ENCODE assay signal across 9 cellular contexts in genomic region chr2:226796840-226797288, GRCh38. TPM values are rescaled to one million over a fixed set of nuclear protein-coding genes. Genes with fewer than 3 reads are reported as not detected.
DNase-seq lines count a peak whose midpoint lies in the region; ATAC-seq and TF ChIP-seq lines count a peak whose summit lies in the region.
"Had no signal": no experiment of that assay in that cellular context is flagged by ENCODE, and none has a peak within 500 bp of the region (broad histone marks: within the 10 kb centered on the region; RNA-seq: fewer than 3 reads in every experiment).

No MANE protein-coding gene starts in this region.

- peak; percentile 80 for DNase-seq in GM03348 (ENCODE audit: low spot score)
- DNase-seq in Peyer's patch = peak in 2 of 3 donors; percentile 49 to 53
- DNase-seq in fibroblast of lung (ENCODE audit: low read depth in 2 of 2) = peak in 1 of 2 donors; percentile 81
- DNase-seq in hippocampal formation (lab: John Stamatoyannopoulos, UW) = no peak

- H3K4me1 ChIP-seq in Peyer's patch (peaks cover 0 to 38% (median 10%) of the 10 kb centered on the region in 4 donors), fibroblast of lung (ENCODE audit: control insufficient read depth, extremely low read depth, insufficient read depth, low read length) (peaks cover 5% of the 10 kb centered on the region), rectal smooth muscle tissue (ENCODE audit: control insufficient read depth, insufficient read depth, low read length) (peaks cover 15% of the 10 kb centered on the region)

- H4K20me1 ChIP-seq in fibroblast of lung (ENCODE audit: control insufficient read depth, extremely low read depth, insufficient read depth, low read length) = no peaks in the 10 kb centered on the region

- peaks cover 90% of the 10 kb centered on the region for H3K79me2 ChIP-seq in fibroblast of lung (ENCODE audit: control insufficient read depth, insufficient read depth, low read length)

- H3K9ac ChIP-seq in fibroblast of lung (ENCODE audit: insufficient read depth, low read length) (peak overlapping the region; percentile 85), rectal smooth muscle tissue (ENCODE audit: low read length) (no peak overlapping the region)

- no peaks in the 10 kb centered on the region for H3K36me3 ChIP-seq in Peyer's patch
- peaks cover 24% of the 10 kb centered on the region for H3K36me3 ChIP-seq in fibroblast of lung (ENCODE audit: control insufficient read depth, insufficient read depth, low read length)
- H3K36me3 ChIP-seq in rectal smooth muscle tissue (ENCODE audit: control insufficient read depth, insufficient read depth, low read length) = no peaks in the 10 kb centered on the region
- H3K36me3 ChIP-seq: pancreas had no signal

- H2AFZ ChIP-seq in fibroblast of lung (ENCODE audit: low read length) = no peak overlapping the region

- no peak for TF ChIP-seq POLR2A in Peyer's patch (IDR thresholded peaks at IDR 0.05)

- ATAC-seq in GM18867 (IDR thresholded peaks at IDR 0.05; ENCODE audit: unreplicated experiment) (no peak), GM19397 (IDR thresholded peaks at IDR 0.05; ENCODE audit: unreplicated experiment) (no peak), GM19351 (IDR thresholded peaks at IDR 0.05; ENCODE audit: unreplicated experiment) (no peak)
- ATAC-seq: pancreas had no signal

- H3K4me3 ChIP-seq in Peyer's patch = peak overlapping the region; percentile 73 to 94 (median 80)
- H3K4me3 ChIP-seq in fibroblast of lung (replicated peaks in 1 of 4; ENCODE audit: control extremely low read depth in 1 of 4, insufficient read depth in 1 of 4, low read depth in 3 of 4, low read length in 4 of 4) = peak overlapping the region; percentile 59 to 96 (median 92)
- peak overlapping the region; percentile 84 for H3K4me3 ChIP-seq in rectal smooth muscle tissue (ENCODE audit: low read length)

- no peaks in the 10 kb centered on the region for H3K27me3 ChIP-seq in Peyer's patch
- no peaks in the 10 kb centered on the region for H3K27me3 ChIP-seq in fibroblast of lung (ENCODE audit: control insufficient read depth, insufficient read depth, low read length)
- no peaks in the 10 kb centered on the region for H3K27me3 ChIP-seq in rectal smooth muscle tissue (ENCODE audit: control insufficient read depth, insufficient read depth, low read length)
- H3K27me3 ChIP-seq: pancreas had no signal

- TF ChIP-seq CTCF in Peyer's patch (IDR thresholded peaks at IDR 0.05) (peak in 4 of 6 experiments; percentile 35 to 55 (median 41)), fibroblast of lung (conservative IDR thresholded peaks at IDR 0.05 in 1 of 2, IDR thresholded peaks at IDR 0.05 in 1 of 2; ENCODE audit: low read depth in 1 of 2, low read length in 2 of 2) (peak; percentile 72 to 83)

- peak overlapping the region; percentile 97 for H3K4me2 ChIP-seq in fibroblast of lung (ENCODE audit: extremely low read depth, insufficient read depth, low read length)

- peak overlapping the region; percentile 11 to 92 (median 88) for H3K27ac ChIP-seq in Peyer's patch
- H3K27ac ChIP-seq in fibroblast of lung (ENCODE audit: insufficient read depth, low read length) = peak overlapping the region; percentile 88
- peak overlapping the region; percentile 94 for H3K27ac ChIP-seq in rectal smooth muscle tissue (ENCODE audit: low read depth, low read length)

- H3K9me3 ChIP-seq in Peyer's patch (no peaks in the 10 kb centered on the region), fibroblast of lung (ENCODE audit: control insufficient read depth, insufficient read depth, low read depth, low read length) (no peaks in the 10 kb centered on the region)
- H3K9me3 ChIP-seq: pancreas had no signal

RNA-seq across cellular contexts. Expression of gene IRS1, which starts 2.8 kb away (rescaled TPM):
- total RNA-seq in Peyer's patch (10 to 100 TPM in 3 of 4 donors, 1 to 10 TPM in 1; 8.3 to 67.7 (median 22.5) TPM), fibroblast of lung (18.7 and 29.1 TPM in 2 replicates)
- polyA plus RNA-seq in fibroblast of lung = 14.3 and 24.0 TPM in 2 replicates
- 21.3 and 33.3 TPM in 2 replicates for polyA plus RNA-seq in fibroblast of lung (2012)
- 40.7 and 72.5 TPM in 2 replicates for polyA minus RNA-seq in fibroblast of lung (ENCODE audit: low replicate concordance)

RNA-seq across cellular contexts. Expression of gene RHBDD1, which starts 39.0 kb away (rescaled TPM):
- total RNA-seq in Peyer's patch (10 to 100 TPM; 12.6 to 68.5 (median 30.6) TPM), fibroblast of lung (39.8 and 85.4 TPM in 2 replicates)
- polyA plus RNA-seq in fibroblast of lung = 28.4 and 31.5 TPM in 2 replicates
- 16.6 and 18.1 TPM in 2 replicates for polyA plus RNA-seq in fibroblast of lung (2012)
- 36.1 and 53.4 TPM in 2 replicates for polyA minus RNA-seq in fibroblast of lung (ENCODE audit: low replicate concordance)

Comparison
In these comparisons a context has a peak if more than half of its experiments do, and no peak if none do; other contexts are left out.
1. DNase-seq: peak in GM03348 (single experiment) and Peyer's patch (2 of 3); none in hippocampal formation (0 of 2).
2. Peak in every context shown above with its lines, with median percentiles within 50 percentile points of each other: H3K27ac ChIP-seq and H3K4me3 ChIP-seq.